In the genomic region with DNA sequence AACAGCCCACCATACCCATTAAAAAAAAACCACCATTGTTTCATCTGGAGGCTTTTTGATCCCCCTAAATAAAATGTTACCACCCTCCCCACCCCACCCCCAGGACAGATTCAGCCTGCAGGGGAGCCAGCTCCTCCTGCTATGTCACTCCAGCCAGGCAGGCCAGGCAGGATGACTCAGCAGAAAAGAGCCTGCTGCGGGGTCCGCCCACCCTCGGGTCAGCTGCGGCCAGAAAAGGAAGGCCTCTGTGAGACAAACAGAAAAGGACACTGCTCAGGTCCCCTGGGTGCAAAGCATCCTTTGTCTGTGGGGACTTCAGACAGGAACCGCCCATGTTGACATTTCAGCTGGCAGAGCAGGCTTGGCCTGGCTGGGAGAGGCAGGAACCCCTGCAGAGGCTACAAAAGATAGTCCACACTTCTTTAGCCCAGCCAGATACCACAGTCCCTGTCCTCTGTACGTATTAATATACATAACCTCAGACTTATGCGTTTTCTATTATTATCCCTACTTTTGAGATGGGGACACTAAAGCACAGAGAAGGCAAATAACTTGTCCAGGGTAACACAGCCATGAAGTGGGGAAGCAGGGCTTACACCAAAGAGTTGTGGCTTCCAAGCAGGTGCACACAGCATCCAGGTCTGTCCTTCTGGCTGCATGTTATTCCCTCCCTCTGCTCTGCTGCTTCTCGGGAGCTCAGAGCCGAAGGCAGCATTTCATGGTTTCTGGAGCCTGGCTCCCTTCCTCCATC, we compare ENCODE assay signal across 9 cellular contexts.
A peak's percentile ranks its signal among the peaks of the same experiment; 100 is the strongest.
DNase-seq lines count a peak whose midpoint lies in the region; ATAC-seq and TF ChIP-seq lines count a peak whose summit lies in the region.
"Had no signal": no experiment of that assay in that cellular context is flagged by ENCODE, and none has a peak within 500 bp of the region (broad histone marks: within the 10 kb centered on the region; RNA-seq: fewer than 3 reads in every experiment).

No MANE protein-coding gene starts in this region.

- TF ChIP-seq POLR2A in erythroblast (IDR thresholded peaks at IDR 0.05; ENCODE audit: low read length), result no peak

- intact Hi-C loops in mucosa of descending colon (cut with DNase I, micrococcal nuclease), result no loop called here

- DNase-seq in DMS153 (lab: John Stamatoyannopoulos, UW), result peak; percentile 82
- peak; percentile 7 for DNase-seq in RPMI8226
- DNase-seq in erythroblast (lab: John Stamatoyannopoulos, UW), result peak; percentile 91 to 92
- peak; percentile 44 to 70 (median 45) for DNase-seq in mucosa of descending colon
- DNase-seq in cerebellar nuclear complex (lab: John Stamatoyannopoulos, UW), result no peak
- no peak for DNase-seq in Kasumi-1 (lab: John Stamatoyannopoulos, UW)

- no peak overlapping the region for H3K4me3 ChIP-seq in mucosa of descending colon
- H3K4me3 ChIP-seq: SK-N-MC had no signal

- H3K36me3 ChIP-seq in mucosa of descending colon (ENCODE audit: low read depth), result no peaks in the 10 kb centered on the region

- peak; percentile 59 for ATAC-seq in GM21447 (IDR thresholded peaks at IDR 0.05; ENCODE audit: unreplicated experiment)
- ATAC-seq in HG03521 (IDR thresholded peaks at IDR 0.05; ENCODE audit: unreplicated experiment), result peak; percentile 83
- peak; percentile 77 for ATAC-seq in mucosa of descending colon

- no peak for TF ChIP-seq CTCF in mucosa of descending colon (IDR thresholded peaks at IDR 0.05)

- H3K4me1 ChIP-seq in mucosa of descending colon (ENCODE audit: low read depth), result no peaks in the 10 kb centered on the region

- H3K9me3 ChIP-seq in mucosa of descending colon, result no peaks in the 10 kb centered on the region

Comparison
In these comparisons a context has a peak if more than half of its experiments do, and no peak if none do; other contexts are left out.
1. DNase-seq: peak in DMS153 (single experiment), RPMI8226 (single experiment), erythroblast (2 of 2) and mucosa of descending colon (3 of 3); none in cerebellar nuclear complex (0 of 2) and Kasumi-1 (0 of 2).
2. Peak in every context shown above with its lines, with median percentiles within 50 percentile points of each other: ATAC-seq.